In the genomic region with DNA sequence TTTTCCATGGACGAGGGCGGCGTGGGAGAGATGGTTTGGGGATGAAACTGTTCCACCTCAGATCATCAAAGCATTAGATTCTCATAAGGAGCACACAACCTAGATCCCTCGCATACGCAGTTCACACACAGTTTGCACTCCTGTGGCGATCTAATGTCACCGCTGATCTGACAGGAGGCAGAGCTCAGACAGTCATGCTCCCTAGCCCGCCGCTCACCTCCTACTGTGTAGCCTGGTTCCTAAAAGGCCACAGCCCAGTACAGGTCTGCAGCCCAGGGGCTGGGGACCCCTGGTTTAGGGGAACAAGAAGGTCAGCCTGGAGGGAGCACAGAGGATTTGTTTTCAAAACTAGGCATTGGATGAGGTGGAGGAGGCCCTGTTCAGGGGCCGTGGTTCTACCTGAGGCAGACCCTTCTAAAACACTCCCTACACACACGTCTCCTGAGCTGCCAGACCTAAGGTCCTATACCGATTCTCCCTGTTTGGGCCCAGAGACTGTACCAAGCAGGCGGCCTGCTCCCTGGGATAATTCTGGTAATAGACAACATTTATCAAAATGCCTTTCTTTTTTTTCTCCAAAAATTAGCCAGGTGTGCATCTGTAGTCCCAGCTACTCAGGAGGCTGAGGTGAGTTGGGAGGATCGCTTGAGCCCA, we compare ENCODE assay signal across 17 cellular contexts. TPM values are rescaled to one million over a fixed set of nuclear protein-coding genes. Genes with fewer than 3 reads are reported as not detected.
DNase-seq lines count a peak whose midpoint lies in the region; ATAC-seq and TF ChIP-seq lines count a peak whose summit lies in the region.
"Had no signal": no experiment of that assay in that cellular context is flagged by ENCODE, and none has a peak within 500 bp of the region (broad histone marks: within the 10 kb centered on the region; RNA-seq: fewer than 3 reads in every experiment).

No MANE protein-coding gene starts in this region.

- H3K4me3 Mint-ChIP-seq in CD4-positive, alpha-beta T cell = peak overlapping the region; percentile 68
- H3K4me3 Mint-ChIP-seq in activated CD8-positive, alpha-beta T cell treated with anti-CD3 and anti-CD28 coated beads for 36 hours = peak overlapping the region; percentile 26
- no peak overlapping the region for H3K4me3 Mint-ChIP-seq in mesothelial cell of epicardium

- H3K9ac ChIP-seq in BLaER1 = no peak overlapping the region

- peaks cover 49% of the 10 kb centered on the region for H3K4me1 Mint-ChIP-seq in CD4-positive, alpha-beta T cell (ENCODE audit: low read depth)
- peaks cover 22% of the 10 kb centered on the region for H3K4me1 Mint-ChIP-seq in activated CD8-positive, alpha-beta T cell treated with anti-CD3 and anti-CD28 coated beads for 36 hours (ENCODE audit: low read depth)
- H3K4me1 Mint-ChIP-seq in mesothelial cell of epicardium = peaks cover 28% of the 10 kb centered on the region

- no peak for ATAC-seq in CD4-positive, alpha-beta T cell (ENCODE audit: poor library complexity)
- peak; percentile 28 for ATAC-seq in activated CD8-positive, alpha-beta T cell treated with anti-CD3 and anti-CD28 coated beads for 36 hours
- ATAC-seq: heart right ventricle, right cardiac atrium had no signal

- peak overlapping the region; percentile 86 for H3K27ac Mint-ChIP-seq in CD4-positive, alpha-beta T cell
- H3K27ac Mint-ChIP-seq in activated CD8-positive, alpha-beta T cell treated with anti-CD3 and anti-CD28 coated beads for 36 hours = no peak overlapping the region
- H3K27ac Mint-ChIP-seq in mesothelial cell of epicardium = peak overlapping the region; percentile 43

- H3K27ac ChIP-seq in BLaER1 = no peak overlapping the region
- H3K27ac ChIP-seq in CD4-positive, alpha-beta T cell (ENCODE audit: low read depth, low read length) = peak overlapping the region; percentile 10
- no peak overlapping the region for H3K27ac ChIP-seq in brain microvascular endothelial cell
- H3K27ac ChIP-seq: heart right ventricle, thyroid gland had no signal

- H4K20me1 ChIP-seq in BLaER1 = no peaks in the 10 kb centered on the region

- H3K4me1 ChIP-seq in BLaER1 = peaks cover 15% of the 10 kb centered on the region
- H3K4me1 ChIP-seq: heart right ventricle, thyroid gland had no signal

- no peaks in the 10 kb centered on the region for H3K27me3 Mint-ChIP-seq in CD4-positive, alpha-beta T cell
- H3K27me3 Mint-ChIP-seq in activated CD8-positive, alpha-beta T cell treated with anti-CD3 and anti-CD28 coated beads for 36 hours = peaks cover 3% of the 10 kb centered on the region
- H3K27me3 Mint-ChIP-seq in mesothelial cell of epicardium (ENCODE audit: low read depth) = no peaks in the 10 kb centered on the region

- peaks cover 7% of the 10 kb centered on the region for H3K36me3 Mint-ChIP-seq in CD4-positive, alpha-beta T cell (ENCODE audit: low read depth)
- no peaks in the 10 kb centered on the region for H3K36me3 Mint-ChIP-seq in activated CD8-positive, alpha-beta T cell treated with anti-CD3 and anti-CD28 coated beads for 36 hours (ENCODE audit: low read depth)
- peaks cover 7% of the 10 kb centered on the region for H3K36me3 Mint-ChIP-seq in mesothelial cell of epicardium

- intact Hi-C loops in CD4-positive, alpha-beta T cell (cut with DNase I, micrococcal nuclease) = loop anchor here (1.0 to 2.0 kb wide), 2 partner anchors 33 to 36 kb away; no protein-coding TSS in a partner anchor
- intact Hi-C loops in activated CD8-positive, alpha-beta T cell treated with anti-CD3 and anti-CD28 coated beads for 36 hours (cut with micrococcal nuclease) = no loop called here
- intact Hi-C loops in cardiac septum (cut with DNase I) = no loop called here

- CTCF ChIA-PET in CD4-positive, alpha-beta T cell (lab: Charles Lee) = no interaction called here
- CTCF ChIA-PET in activated CD8-positive, alpha-beta T cell treated with anti-CD3 and anti-CD28 coated beads for 36 hours (lab: Charles Lee) = no interaction called here

- H3K4me2 ChIP-seq in BLaER1 = 0 out of 2 replicates have a peak overlapping the region, but pooled peaks have one; percentile 36

- in situ Hi-C loops in brain microvascular endothelial cell (cut with HindIII; ENCODE audit: low pct_ligation_motif_present, low sequenced_read_pairs) = no loop called here

- H3K9me3 ChIP-seq in BLaER1 = 0 out of 2 replicates have a peak, but pooled peaks cover 4% of the 10 kb centered on the region
- no peaks in the 10 kb centered on the region for H3K9me3 ChIP-seq in CD4-positive, alpha-beta T cell (ENCODE audit: control insufficient read depth, low read length)
- H3K9me3 ChIP-seq: heart right ventricle, thyroid gland had no signal

- no peak for TF ChIP-seq CTCF in CD4-positive, alpha-beta T cell (IDR thresholded peaks at IDR 0.05)
- TF ChIP-seq CTCF in activated CD8-positive, alpha-beta T cell treated with anti-CD3 and anti-CD28 coated beads for 36 hours (IDR thresholded peaks at IDR 0.05) = no peak
- TF ChIP-seq CTCF in mesothelial cell of epicardium (IDR thresholded peaks at IDR 0.05; ENCODE audit: unreplicated experiment) = no peak
- no peak for TF ChIP-seq CTCF in brain microvascular endothelial cell (IDR thresholded peaks at IDR 0.05; ENCODE audit: low read depth, low read length, missing control alignments)

- no peaks in the 10 kb centered on the region for H3K27me3 ChIP-seq in BLaER1
- no peaks in the 10 kb centered on the region for H3K27me3 ChIP-seq in CD4-positive, alpha-beta T cell (ENCODE audit: control insufficient read depth, insufficient read depth, low read length)
- H3K27me3 ChIP-seq in brain microvascular endothelial cell (replicated peaks) = no peaks in the 10 kb centered on the region
- H3K27me3 ChIP-seq: heart right ventricle, thyroid gland had no signal

- POLR2A ChIA-PET in CD4-positive, alpha-beta T cell (lab: Charles Lee) = interaction anchor here (0.6 to 1.1 kb wide), 4 partner anchors 8 to 220 kb away, joined by 3 read pairs; no protein-coding TSS in a partner anchor
- POLR2A ChIA-PET in activated CD8-positive, alpha-beta T cell treated with anti-CD3 and anti-CD28 coated beads for 36 hours (lab: Charles Lee) = no interaction called here

- H3K4me3 ChIP-seq in BLaER1 (no peak overlapping the region), brain microvascular endothelial cell (ENCODE audit: low read depth, low read length) (no peak overlapping the region)
- H3K4me3 ChIP-seq: heart right ventricle, thyroid gland had no signal

- H3K36me3 ChIP-seq in BLaER1 (0 out of 2 replicates have a peak, but pooled peaks cover 3% of the 10 kb centered on the region), brain microvascular endothelial cell (replicated peaks) (no peaks in the 10 kb centered on the region)
- H3K36me3 ChIP-seq: thyroid gland had no signal

- DNase-seq in CD4-positive, alpha-beta T cell = peak in 1 of 10 experiments; percentile 15
- DNase-seq in activated CD8-positive, alpha-beta T cell treated with anti-CD3 and anti-CD28 coated beads for 36 hours = no peak
- no peak for DNase-seq in mesothelial cell of epicardium (ENCODE audit: low spot score in 2 of 2, unreplicated experiment in 2 of 2)
- DNase-seq in brain microvascular endothelial cell = no peak
- no peak for DNase-seq in NCI-H748 (lab: John Stamatoyannopoulos, UW; ENCODE audit: unreplicated experiment)
- no peak for DNase-seq in cardiac septum (ENCODE audit: low spot score)
- DNase-seq: activated CD4-positive, alpha-beta T cell treated with anti-CD3 and anti-CD28 coated beads, Interleukin-2, amount 50 U/mL, for 48 hours; activated gamma-delta T cell; DMS 273 treated with DMSO at 0.1 percent for 48 hours; GOT3; heart right ventricle; NCI-H1092 treated with DMSO at 0.1 percent for 48 hours; NCI-H2081; NCI-H510A; right cardiac atrium; thyroid gland had no signal

- no peaks in the 10 kb centered on the region for H3K9me3 Mint-ChIP-seq in CD4-positive, alpha-beta T cell
- no peaks in the 10 kb centered on the region for H3K9me3 Mint-ChIP-seq in activated CD8-positive, alpha-beta T cell treated with anti-CD3 and anti-CD28 coated beads for 36 hours
- no peaks in the 10 kb centered on the region for H3K9me3 Mint-ChIP-seq in mesothelial cell of epicardium

RNA-seq across cellular contexts. Expression of gene AXIN2, which starts 38.6 kb away (rescaled TPM):
- 10 to 100 TPM; 47.9 to 49.8 TPM for total RNA-seq in CD4-positive, alpha-beta T cell
- total RNA-seq in activated CD8-positive, alpha-beta T cell treated with anti-CD3 and anti-CD28 coated beads for 36 hours = 1 to 10 TPM in 1 of 2 experiments, under 1 TPM in 1; 0.69 to 1.0 TPM
- total RNA-seq in mesothelial cell of epicardium = 84.6 to 88.7 TPM (median 87.8 TPM) in 3 replicates
- 12.4 TPM for total RNA-seq in cardiac septum

Comparison
In these comparisons a context has a peak if more than half of its experiments do, and no peak if none do; other contexts are left out.
1. intact Hi-C loops: an anchor here in CD4-positive, alpha-beta T cell (1.0 to 2.0 kb wide); none called in activated CD8-positive, alpha-beta T cell treated with anti-CD3 and anti-CD28 coated beads for 36 hours and cardiac septum.